In genomic region chr18:79965119-79965902, GRCh38 we compare ENCODE assay signal across 8 cellular contexts. TPM values are rescaled to one million over a fixed set of nuclear protein-coding genes. Genes with fewer than 3 reads are reported as not detected.
A peak's percentile ranks its signal among the peaks of the same experiment; 100 is the strongest.
DNase-seq lines count a peak whose midpoint lies in the region; ATAC-seq, FAIRE-seq and TF ChIP-seq lines count a peak whose summit lies in the region.

No MANE protein-coding gene starts in this region.

- no peak for TF ChIP-seq EP300 in A549 (IDR thresholded peaks at IDR 0.05)

- no peak for TF ChIP-seq RAD21 in A549 (conservative IDR thresholded peaks at IDR 0.05 in 1 of 2, IDR thresholded peaks at IDR 0.05 in 1 of 2)

- peak overlapping the region; percentile 63 for H3K4me3 ChIP-seq in A549
- peak overlapping the region; percentile 48 for H3K4me3 ChIP-seq in NT2/D1 (ENCODE audit: insufficient read length, low read depth)

- CTCF ChIA-PET in A549 (lab: Yijun Ruan, JAX): no interaction called here

- peaks cover 49% of the 10 kb centered on the region for H3K27me3 ChIP-seq in NT2/D1 (ENCODE audit: insufficient read depth, insufficient read length)

- H3K4me1 Mint-ChIP-seq in stimulated activated naive CD8-positive, alpha-beta T cell treated with anti-CD3 and anti-CD28 coated beads, Interleukin-15, Interleukin-2, amounts not matched to agents 100 ng/mL and 50 ng/mL, for 24 hours (ENCODE audit: low read depth): peaks cover 36% of the 10 kb centered on the region

- TF ChIP-seq CTCF in A549 (IDR thresholded peaks at IDR 0.05): no peak

- H3K27me3 Mint-ChIP-seq in stimulated activated naive CD8-positive, alpha-beta T cell treated with anti-CD3 and anti-CD28 coated beads, Interleukin-15, Interleukin-2, amounts not matched to agents 100 ng/mL and 50 ng/mL, for 24 hours: no peaks in the 10 kb centered on the region

- WGBS in A549 (ENCODE audit: missing lambda C conversion rate): 15% methylated on average over 11 of the region's 24 CpGs

- POLR2A ChIA-PET in A549 (lab: Yijun Ruan, JAX): interaction anchor here (1.4 kb wide), 1 partner anchor 14 kb away, joined by 3 read pairs; the partner anchor contains the start of gene SLC66A2

- peak overlapping the region; percentile 79 for H3K4me3 Mint-ChIP-seq in stimulated activated naive CD8-positive, alpha-beta T cell treated with anti-CD3 and anti-CD28 coated beads, Interleukin-15, Interleukin-2, amounts not matched to agents 100 ng/mL and 50 ng/mL, for 24 hours

- no peak for TF ChIP-seq POLR2A in A549 (IDR thresholded peaks at IDR 0.05; ENCODE audit: low read length)

- H3K9me3 ChIP-seq in A549 (no peaks in the 10 kb centered on the region), ES-I3 (ENCODE audit: control insufficient read depth, insufficient read depth, low read length) (no peaks in the 10 kb centered on the region), NT2/D1 (ENCODE audit: insufficient read depth, low read length) (no peaks in the 10 kb centered on the region)

- H3K36me3 ChIP-seq in ES-I3 (ENCODE audit: insufficient read depth, low read length) (no peaks in the 10 kb centered on the region), NT2/D1 (ENCODE audit: insufficient read depth, insufficient read length, low read length) (peaks cover 9% of the 10 kb centered on the region)

- peak; percentile 80 to 85 for ATAC-seq in A549
- ATAC-seq in GM18907 (IDR thresholded peaks at IDR 0.05; ENCODE audit: unreplicated experiment): no peak

- H3K9me3 Mint-ChIP-seq in stimulated activated naive CD8-positive, alpha-beta T cell treated with anti-CD3 and anti-CD28 coated beads, Interleukin-15, Interleukin-2, amounts not matched to agents 100 ng/mL and 50 ng/mL, for 24 hours: no peaks in the 10 kb centered on the region

- peak overlapping the region; percentile 93 for H3K4me2 ChIP-seq in A549

- H3K27ac ChIP-seq in A549: peak overlapping the region; percentile 84 to 99
- H3K27ac ChIP-seq in caudate nucleus (ENCODE audit: low read depth, low read length): peak overlapping the region; percentile 73

- H3K27ac Mint-ChIP-seq in stimulated activated naive CD8-positive, alpha-beta T cell treated with anti-CD3 and anti-CD28 coated beads, Interleukin-15, Interleukin-2, amounts not matched to agents 100 ng/mL and 50 ng/mL, for 24 hours: peak overlapping the region; percentile 76

- DNase-seq in A549 (ENCODE audit: low read depth in 1 of 2, low spot score in 1 of 2) (peak; percentile 44 to 69), NT2/D1 (ENCODE audit: low read depth, low spot score) (no peak), caudate nucleus (lab: John Stamatoyannopoulos, UW) (peak in 2 of 61 donors; percentile 8 to 34), kidney tubule cell (ENCODE audit: low spot score) (peak; percentile 87)
- no peak for DNase-seq in stimulated activated CD4-positive, alpha-beta T cell treated with anti-CD3 and anti-CD28 coated beads, Interleukin-1b, Interleukin-23, amount 100 ng/mL, for 48 hours

- H3K9ac ChIP-seq in ES-I3 (ENCODE audit: low read depth, low read length) (peak overlapping the region; percentile 44; the same call in 1 of the 2 replicates), NT2/D1 (ENCODE audit: insufficient read length, low read depth) (peak overlapping the region; percentile 29)

- H3K4me1 ChIP-seq in A549 (peaks cover 7% of the 10 kb centered on the region), ES-I3 (ENCODE audit: insufficient read depth, low read length) (peaks cover 13% of the 10 kb centered on the region), NT2/D1 (ENCODE audit: insufficient read depth, insufficient read length) (peaks cover 30% of the 10 kb centered on the region)

- peaks cover 13% of the 10 kb centered on the region for H3K36me3 Mint-ChIP-seq in stimulated activated naive CD8-positive, alpha-beta T cell treated with anti-CD3 and anti-CD28 coated beads, Interleukin-15, Interleukin-2, amounts not matched to agents 100 ng/mL and 50 ng/mL, for 24 hours (ENCODE audit: low read depth)

- FAIRE-seq in A549 (lab: Jason Lieb, UNC): no peak

TF ChIP-seq in A549, 52 proteins besides CTCF, POLR2A, EP300 and RAD21:
- TF ChIP-seq HOXB13 (CRISPR knock-in tag; IDR thresholded peaks at IDR 0.05; ENCODE audit: low read depth) (no peak), BHLHE40 (IDR thresholded peaks at IDR 0.05; ENCODE audit: low read depth, low read length) (0 out of 2 replicates have a peak, but pooled peaks have one; percentile 15), REST (IDR thresholded peaks at IDR 0.05) (no peak), MAFK (IDR thresholded peaks at IDR 0.05; ENCODE audit: partially characterized antibody) (no peak), MAX (IDR thresholded peaks at IDR 0.05) (peak; percentile 77), CBX8 (IDR thresholded peaks at IDR 0.05) (no peak), NPAS2 (CRISPR knock-in tag; IDR thresholded peaks at IDR 0.05; ENCODE audit: borderline replicate concordance) (no peak), HOXA7 (CRISPR knock-in tag; IDR thresholded peaks at IDR 0.05) (no peak)
- TF ChIP-seq, protein P1, sequence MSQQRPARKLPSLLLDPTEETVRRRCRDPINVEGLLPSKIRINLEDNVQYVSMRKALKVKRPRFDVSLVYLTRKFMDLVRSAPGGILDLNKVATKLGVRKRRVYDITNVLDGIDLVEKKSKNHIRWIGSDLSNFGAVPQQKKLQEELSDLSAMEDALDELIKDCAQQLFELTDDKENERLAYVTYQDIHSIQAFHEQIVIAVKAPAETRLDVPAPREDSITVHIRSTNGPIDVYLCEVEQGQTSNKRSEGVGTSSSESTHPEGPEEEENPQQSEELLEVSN (IDR thresholded peaks at IDR 0.05; ENCODE audit: borderline replicate concordance, low read depth): peak; percentile 65; the same call in 1 of the 2 replicates
- TF ChIP-seq, protein P2, sequence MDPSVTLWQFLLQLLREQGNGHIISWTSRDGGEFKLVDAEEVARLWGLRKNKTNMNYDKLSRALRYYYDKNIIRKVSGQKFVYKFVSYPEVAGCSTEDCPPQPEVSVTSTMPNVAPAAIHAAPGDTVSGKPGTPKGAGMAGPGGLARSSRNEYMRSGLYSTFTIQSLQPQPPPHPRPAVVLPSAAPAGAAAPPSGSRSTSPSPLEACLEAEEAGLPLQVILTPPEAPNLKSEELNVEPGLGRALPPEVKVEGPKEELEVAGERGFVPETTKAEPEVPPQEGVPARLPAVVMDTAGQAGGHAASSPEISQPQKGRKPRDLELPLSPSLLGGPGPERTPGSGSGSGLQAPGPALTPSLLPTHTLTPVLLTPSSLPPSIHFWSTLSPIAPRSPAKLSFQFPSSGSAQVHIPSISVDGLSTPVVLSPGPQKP (IDR thresholded peaks at IDR 0.05; ENCODE audit: low read depth, low read length): no peak

RNA-seq across cellular contexts. Expression of gene HSBP1L1, which starts 0.9 kb away (rescaled TPM):
- polyA plus RNA-seq in A549 (2011; rRNA removed) (16.1 and 19.1 TPM in 2 replicates), A549 (2017; fragmentation: RNase III; extraction: RNeasy Plus Mini Kit Qiagen cat#74134 plus additional on column Dnase treatment) (17.7 to 21.3 TPM (median 21.2 TPM) in 3 replicates)
- polyA plus RNA-seq in A549 (2012; cell fraction: cytosol; rRNA removed): 10.4 and 10.7 TPM in 2 replicates
- polyA plus RNA-seq in A549 (2012; cell fraction: nucleus; rRNA removed): 7.6 and 14.7 TPM in 2 replicates
- 2.3 and 3.7 TPM in 2 replicates for polyA minus RNA-seq in A549 (2011; rRNA and poly(A)+ RNA removed)

RNA-seq across cellular contexts. Expression of gene SLC66A2, which starts 13.9 kb away (rescaled TPM):
- polyA plus RNA-seq in A549 (2011; rRNA removed) (4.5 and 4.8 TPM in 2 replicates), A549 (2017; fragmentation: RNase III; extraction: RNeasy Plus Mini Kit Qiagen cat#74134 plus additional on column Dnase treatment) (9.5 to 11.5 TPM (median 10.1 TPM) in 3 replicates)
- polyA plus RNA-seq in A549 (2012; cell fraction: cytosol; rRNA removed): 11.5 and 16.0 TPM in 2 replicates
- polyA plus RNA-seq in A549 (2012; cell fraction: nucleus; rRNA removed): 24.9 and 26.0 TPM in 2 replicates
- polyA minus RNA-seq in A549 (2011; rRNA and poly(A)+ RNA removed): 5.3 and 9.2 TPM in 2 replicates

RNA-seq across cellular contexts. Expression of gene TXNL4A, which starts 23.1 kb away (rescaled TPM):
- polyA plus RNA-seq in A549 (2011; rRNA removed) (97.6 and 139 TPM in 2 replicates), A549 (2017; fragmentation: RNase III; extraction: RNeasy Plus Mini Kit Qiagen cat#74134 plus additional on column Dnase treatment) (94.4 to 113 TPM (median 99.6 TPM) in 3 replicates)
- polyA plus RNA-seq in A549 (2012; cell fraction: cytosol; rRNA removed): 126 and 150 TPM in 2 replicates
- 49.5 and 63.6 TPM in 2 replicates for polyA plus RNA-seq in A549 (2012; cell fraction: nucleus; rRNA removed)
- 44.4 and 47.7 TPM in 2 replicates for polyA minus RNA-seq in A549 (2011; rRNA and poly(A)+ RNA removed)

Comparison
In these comparisons a context has a peak if more than half of its experiments do, and no peak if none do; other contexts are left out.
1. DNase-seq: peak in A549 (2 of 2) and kidney tubule cell (single experiment); none in NT2/D1 (single experiment) and stimulated activated CD4-positive, alpha-beta T cell treated with anti-CD3 and anti-CD28 coated beads, Interleukin-1b, Interleukin-23, amount 100 ng/mL, for 48 hours (single experiment).